ENCODE assay signal across 9 cellular contexts in genomic region chr22:36360011-36360410, GRCh38. TPM values are rescaled to one million over a fixed set of nuclear protein-coding genes. Genes with fewer than 3 reads are reported as not detected.
DNase-seq lines count a peak whose midpoint lies in the region; ATAC-seq and TF ChIP-seq lines count a peak whose summit lies in the region.
"Had no signal": no experiment of that assay in that cellular context is flagged by ENCODE, and none has a peak within 500 bp of the region (broad histone marks: within the 10 kb centered on the region; RNA-seq: fewer than 3 reads in every experiment).

No MANE protein-coding gene starts in this region.

- H3K4me3 ChIP-seq in RWPE2 (ENCODE audit: severe bottlenecking) (no peak overlapping the region), gastroesophageal sphincter (no peak overlapping the region), prostate gland (no peak overlapping the region)

- intact Hi-C loops in prostate gland (cut with DNase I) (no loop called here), head of caudate nucleus (cut with DNase I) (no loop called here)

- peaks cover 95% of the 10 kb centered on the region for H3K4me1 ChIP-seq in RWPE2 (ENCODE audit: insufficient read depth, poor library complexity, severe bottlenecking)
- peaks cover 24 to 100% (median 88%) of the 10 kb centered on the region in 3 donors for H3K4me1 ChIP-seq in gastroesophageal sphincter
- peaks cover 62% of the 10 kb centered on the region for H3K4me1 ChIP-seq in prostate gland (replicated peaks)
- peaks cover 70% of the 10 kb centered on the region for H3K4me1 ChIP-seq in foreskin keratinocyte

- no peak for ATAC-seq in RWPE2 (ENCODE audit: low read depth)
- ATAC-seq in gastroesophageal sphincter: no peak
- ATAC-seq in foreskin keratinocyte: no peak
- ATAC-seq in HG03378 (IDR thresholded peaks at IDR 0.05; ENCODE audit: unreplicated experiment): no peak

- TF ChIP-seq EP300 in gastroesophageal sphincter (IDR thresholded peaks at IDR 0.05): no peak

- H3K9me3 ChIP-seq in RWPE2 (ENCODE audit: severe bottlenecking) (no peaks in the 10 kb centered on the region), gastroesophageal sphincter (no peaks in the 10 kb centered on the region), prostate gland (no peaks in the 10 kb centered on the region)

- H3K27me3 ChIP-seq in RWPE2 (ENCODE audit: insufficient read depth, poor library complexity, severe bottlenecking) (no peaks in the 10 kb centered on the region), gastroesophageal sphincter (no peaks in the 10 kb centered on the region), prostate gland (replicated peaks; ENCODE audit: insufficient read depth) (no peaks in the 10 kb centered on the region), foreskin keratinocyte (no peaks in the 10 kb centered on the region)

- H3K36me3 ChIP-seq in RWPE2 (ENCODE audit: low read depth): peaks cover 92% of the 10 kb centered on the region
- no peaks in the 10 kb centered on the region for H3K36me3 ChIP-seq in gastroesophageal sphincter
- no peaks in the 10 kb centered on the region for H3K36me3 ChIP-seq in prostate gland

- TF ChIP-seq POLR2A in gastroesophageal sphincter (IDR thresholded peaks at IDR 0.05): no peak
- no peak for TF ChIP-seq POLR2A in prostate gland (IDR thresholded peaks at IDR 0.05)

- TF ChIP-seq CTCF in RWPE2 (IDR thresholded peaks at IDR 0.05; ENCODE audit: poor library complexity, severe bottlenecking) (no peak), gastroesophageal sphincter (IDR thresholded peaks at IDR 0.05) (no peak), prostate gland (IDR thresholded peaks at IDR 0.05) (no peak), foreskin keratinocyte (conservative IDR thresholded peaks at IDR 0.05) (no peak)

- peak overlapping the region; percentile 96 for H3K27ac ChIP-seq in RWPE2 (ENCODE audit: poor library complexity, severe bottlenecking)
- H3K27ac ChIP-seq in gastroesophageal sphincter: peak overlapping the region; percentile 95 to 100 (median 99)
- peak overlapping the region; percentile 91 to 96 for H3K27ac ChIP-seq in prostate gland
- H3K27ac ChIP-seq in foreskin keratinocyte: no peak overlapping the region

- DNase-seq in EH (ENCODE audit: low read depth) (peak; percentile 59), RWPE2 (ENCODE audit: low spot score) (no peak), prostate gland (ENCODE audit: low spot score) (no peak), foreskin keratinocyte (no peak), head of caudate nucleus (no peak)
- no peak for DNase-seq in activated CD4-positive, CD25-positive, alpha-beta regulatory T cell (lab: John Stamatoyannopoulos, UW)
- DNase-seq: NCI-H345 had no signal

- 17 to 58% methylated on average over 1 to 3 of the region's 3 CpGs for WGBS in gastroesophageal sphincter (ENCODE audit: low coverage in 1 of 2), 2 donors
- 53% methylated on average over 3 of the region's 3 CpGs for WGBS in prostate gland

RNA-seq across cellular contexts. Expression of gene MYH9, which starts 27.8 kb away (rescaled TPM):
- total RNA-seq in gastroesophageal sphincter (100 to 1,000 TPM; 304 to 366 (median 322) TPM), prostate gland (100 to 1,000 TPM; 295 to 329 TPM), foreskin keratinocyte (926 and 995 TPM in 2 replicates)
- 295 and 315 TPM in 2 replicates for polyA plus RNA-seq in foreskin keratinocyte
